6 cellular contexts compared by ENCODE assay signal in genomic region chr2:157948856-157949255, GRCh38.
"Had no signal": no experiment of that assay in that cellular context is flagged by ENCODE, and none has a peak within 500 bp of the region (broad histone marks: within the 10 kb centered on the region; RNA-seq: fewer than 3 reads in every experiment).

No MANE protein-coding gene starts in this region.

- FAIRE-seq: HTR-8/SVneo had no signal

- H3K4me2 ChIP-seq: KMS-11 had no signal

- DNase-seq: IMR-90, KBM-7, KG1 had no signal

- H3K9ac ChIP-seq: KMS-11 had no signal

- H3K27ac ChIP-seq: HL-60, KMS-11 had no signal
